In genomic region chr2:101341901-101342624, GRCh38 we compare ENCODE assay signal across 8 cellular contexts. TPM values are rescaled to one million over a fixed set of nuclear protein-coding genes. Genes with fewer than 3 reads are reported as not detected.
A peak's percentile ranks its signal among the peaks of the same experiment; 100 is the strongest.
DNase-seq lines count a peak whose midpoint lies in the region; ATAC-seq and TF ChIP-seq lines count a peak whose summit lies in the region.

No MANE protein-coding gene starts in this region.

- intact Hi-C loops in left lung (cut with DNase I): no loop called here

- no peaks in the 10 kb centered on the region for H3K79me2 ChIP-seq in GM23248 (ENCODE audit: insufficient read depth)

- H4K20me1 ChIP-seq in GM23248 (ENCODE audit: insufficient read depth): no peaks in the 10 kb centered on the region

- H3K36me3 ChIP-seq in GM23248 (ENCODE audit: low read depth) (no peaks in the 10 kb centered on the region), left lung (no peaks in the 10 kb centered on the region)

- H2AFZ ChIP-seq in GM23248: peak overlapping the region; percentile 81

- 26% methylated on average over 21 of the region's 21 CpGs for WGBS in GM23248 (ENCODE audit: low coverage in 1 of 2, low lambda C conversion rate in 2 of 2, missing lambda C conversion rate in 2 of 2), 2 experiments

- H3K27me3 ChIP-seq in GM23248 (replicated peaks; ENCODE audit: insufficient read depth) (no peaks in the 10 kb centered on the region), left lung (no peaks in the 10 kb centered on the region)

- in situ Hi-C loops in ACHN (cut with HindIII; ENCODE audit: low pct_ligation_motif_present, low pct_unique_long_range_greater_than_20kb, low sequenced_read_pairs): no loop called here
- in situ Hi-C loops in GM23248 (cut with MboI): no loop called here

- DNase-seq in ACHN (peak; percentile 72), GM23248 (peak; percentile 86), NCI-H446 treated with DMSO at 0.1 percent for 48 hours (lab: John Stamatoyannopoulos, UW) (peak; percentile 3), choroid plexus epithelial cell (ENCODE audit: low read depth) (peak; percentile 81), left lung (peak; percentile 70 to 87)
- DNase-seq in activated CD4-positive, alpha-beta T cell treated with anti-CD3 and anti-CD28 coated beads for 4 hours: peak; percentile 65 to 72
- peak; percentile 69 to 82 for DNase-seq in stimulated activated CD4-positive, alpha-beta T cell treated with anti-CD3 and anti-CD28 coated beads, Interleukin-4, amount 100 ng/mL, for 48 hours (ENCODE audit: low read depth in 2 of 2)

- no peaks in the 10 kb centered on the region for H3K9me2 ChIP-seq in GM23248 (ENCODE audit: insufficient read depth)

- H3K4me1 ChIP-seq in GM23248 (ENCODE audit: insufficient read depth) (no peaks in the 10 kb centered on the region), left lung (peaks cover 6 to 29% of the 10 kb centered on the region in 2 donors)

- TF ChIP-seq CTCF in choroid plexus epithelial cell (conservative IDR thresholded peaks at IDR 0.05; ENCODE audit: low read depth, low read length): peak; percentile 87
- peak; percentile 79 to 96 for TF ChIP-seq CTCF in left lung (IDR thresholded peaks at IDR 0.05)

- peak overlapping the region; percentile 66 for H3K4me3 ChIP-seq in GM23248
- peak overlapping the region; percentile 41 for H3K4me3 ChIP-seq in choroid plexus epithelial cell (ENCODE audit: low read depth, low read length)
- no peak overlapping the region for H3K4me3 ChIP-seq in left lung

- peak overlapping the region; percentile 84 for H3K4me2 ChIP-seq in GM23248 (ENCODE audit: unreplicated experiment)

- no peak overlapping the region for H3K27ac ChIP-seq in GM23248
- no peak overlapping the region for H3K27ac ChIP-seq in left lung

- peak overlapping the region; percentile 52; the same call in 1 of the 2 replicates for H3K9ac ChIP-seq in GM23248

- H3K9me3 ChIP-seq in GM23248 (ENCODE audit: low read depth) (no peaks in the 10 kb centered on the region), left lung (no peaks in the 10 kb centered on the region)

- peak; percentile 83 for ATAC-seq in left lung
- ATAC-seq in GM19395 (IDR thresholded peaks at IDR 0.05; ENCODE audit: unreplicated experiment): no peak

- H3F3A ChIP-seq in GM23248 (ENCODE audit: insufficient read depth): no peaks in the 10 kb centered on the region

RNA-seq across cellular contexts. Expression of gene RNF149, which starts 33.6 kb away (rescaled TPM):
- 54.1 and 58.1 TPM in 2 replicates for total RNA-seq in GM23248 (2014; rRNA removed; shearing (Covaris generic))
- polyA plus RNA-seq in GM23248 (2016; fragmentation: Nextera tagmentation; extraction: Ambion mirVana): 48.9 and 51.9 TPM in 2 replicates
- 100 to 1,000 TPM in 1 of 2 donors, 10 to 100 TPM in 1; 52.9 to 111 TPM for total RNA-seq in left lung

RNA-seq across cellular contexts. Expression of gene CREG2, which starts 45.2 kb away (rescaled TPM):
- total RNA-seq in GM23248 (2014; rRNA removed; shearing (Covaris generic)): under 0.01 and 0.22 TPM in 2 replicates
- polyA plus RNA-seq in GM23248 (2016; fragmentation: Nextera tagmentation; extraction: Ambion mirVana): 0.15 TPM in 1 of 2 replicates, not detected in the other
- not detected for total RNA-seq in left lung

Comparison
In these comparisons a context has a peak if more than half of its experiments do, and no peak if none do; other contexts are left out.
1. DNase-seq: peak in every context shown above with its lines; median percentile 86 in GM23248; 81 in choroid plexus epithelial cell; 78 in left lung; 76 in stimulated activated CD4-positive, alpha-beta T cell treated with anti-CD3 and anti-CD28 coated beads, Interleukin-4, amount 100 ng/mL, for 48 hours; 72 in ACHN; 68 in activated CD4-positive, alpha-beta T cell treated with anti-CD3 and anti-CD28 coated beads for 4 hours; 3 in NCI-H446 treated with DMSO at 0.1 percent for 48 hours.
2. H3K4me3 ChIP-seq: peak in GM23248 (single experiment) and choroid plexus epithelial cell (single experiment); none in left lung (0 of 2).